ENCODE assay signal across 8 cellular contexts in the genomic region with DNA sequence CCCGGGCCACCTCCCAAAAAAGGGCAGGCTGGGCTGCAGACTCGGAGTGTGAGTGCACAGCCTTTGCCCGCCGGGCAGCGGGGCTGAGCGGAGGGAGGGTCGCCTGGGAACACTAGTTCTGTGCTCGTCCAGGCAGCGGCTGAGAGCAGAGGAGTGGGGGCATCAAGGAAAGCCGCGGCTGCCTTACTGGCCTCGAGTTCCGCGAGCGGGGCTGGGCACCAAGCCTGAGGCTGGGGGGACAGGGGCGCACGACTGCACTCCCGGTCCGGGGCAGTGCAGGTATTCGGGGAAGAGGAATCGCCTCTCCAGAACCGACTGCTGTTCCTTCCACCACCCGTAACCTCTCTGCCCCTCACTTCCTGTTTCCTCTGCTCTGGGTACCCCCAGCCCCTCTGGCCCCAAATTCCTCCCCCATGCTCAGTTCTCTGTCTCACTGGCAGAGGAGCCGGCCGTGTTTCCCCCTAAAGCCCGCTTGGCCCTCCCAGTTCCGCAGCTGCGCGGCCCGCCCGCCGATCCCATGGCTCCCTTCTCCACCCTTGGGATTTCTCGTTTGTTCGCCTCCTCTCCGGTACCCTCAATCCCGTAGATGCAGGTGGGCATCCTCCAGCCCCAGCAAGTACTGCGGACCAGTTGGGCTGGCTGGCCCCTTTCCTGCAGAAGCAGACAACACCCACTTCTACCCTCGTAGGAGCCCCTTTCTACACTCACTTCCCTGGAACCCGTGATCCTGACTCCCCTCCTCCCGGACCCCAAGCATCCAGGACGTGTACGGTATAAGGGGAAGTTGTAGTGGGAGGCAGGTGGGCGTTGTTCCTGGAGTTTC. TPM values are rescaled to one million over a fixed set of nuclear protein-coding genes. Genes with fewer than 3 reads are reported as not detected.
A peak's percentile ranks its signal among the peaks of the same experiment; 100 is the strongest.
DNase-seq lines count a peak whose midpoint lies in the region; ATAC-seq, FAIRE-seq and TF ChIP-seq lines count a peak whose summit lies in the region.

No MANE protein-coding gene starts in this region.

- H3K4me2 ChIP-seq in HCT116 (ENCODE audit: low read length) (no peak overlapping the region), astrocyte (ENCODE audit: low read length) (peak overlapping the region; percentile 90)

- H3K27me3 ChIP-seq in HCT116 (ENCODE audit: insufficient read depth, low read length) (no peaks in the 10 kb centered on the region), astrocyte (ENCODE audit: insufficient read depth, low read length) (no peaks in the 10 kb centered on the region), iPS-15b (ENCODE audit: control insufficient read depth, insufficient read depth, low read length) (peaks cover 93% of the 10 kb centered on the region)

- BruUV-seq in HCT116 (replicated peaks; lab: Mats Ljungman, UMichigan), result no TSS peak

- peak overlapping the region; percentile 69 for H3K27ac Mint-ChIP-seq in astrocyte (ENCODE audit: unreplicated experiment)
- H3K27ac Mint-ChIP-seq in stimulated activated effector memory CD8-positive, alpha-beta T cell treated with anti-CD3 and anti-CD28 coated beads, Interleukin-12 subunit alpha, Interleukin-12 subunit beta, amount 100 ng/mL, for 72 hours, result no peak overlapping the region

- peaks cover 33% of the 10 kb centered on the region for H3K27me3 Mint-ChIP-seq in astrocyte (ENCODE audit: low read depth, unreplicated experiment)

- H3K36me3 ChIP-seq in HCT116 (ENCODE audit: control insufficient read depth in 1 of 2, insufficient read depth in 2 of 2, low read length in 2 of 2) (peaks cover 10 to 15% of the 10 kb centered on the region in 2 experiments; a peak in 3 of 4 replicates), astrocyte (ENCODE audit: insufficient read depth, low read length) (peaks cover 13% of the 10 kb centered on the region), iPS-15b (ENCODE audit: control insufficient read depth, insufficient read depth, low read length) (peaks cover 5% of the 10 kb centered on the region)

- CTCF ChIA-PET in HCT116 (lab: Charles Lee) (no interaction called here), GM10248 (lab: Yijun Ruan, JAX) (interaction anchor here (1.5 kb wide), 1 partner anchor 16 kb away, joined by 5 read pairs; no protein-coding TSS in a partner anchor)

- peaks cover 2% of the 10 kb centered on the region for H3K9me3 Mint-ChIP-seq in astrocyte (ENCODE audit: unreplicated experiment)
- H3K9me3 Mint-ChIP-seq in stimulated activated effector memory CD8-positive, alpha-beta T cell treated with anti-CD3 and anti-CD28 coated beads, Interleukin-12 subunit alpha, Interleukin-12 subunit beta, amount 100 ng/mL, for 72 hours, result no peaks in the 10 kb centered on the region

- POLR2A ChIA-PET in HCT116 (lab: Charles Lee) (no interaction called here), GM10248 (lab: Yijun Ruan, JAX) (no interaction called here)

- peak overlapping the region; percentile 68 for H3K4me3 ChIP-seq in AG10803 (ENCODE audit: low read length)
- H3K4me3 ChIP-seq in HCT116 (replicated peaks in 1 of 2; ENCODE audit: low read depth in 1 of 2, low read length in 2 of 2), result no peak overlapping the region
- peak overlapping the region; percentile 60 for H3K4me3 ChIP-seq in astrocyte (ENCODE audit: insufficient read depth, low read depth, low read length)
- peak overlapping the region; percentile 77 for H3K4me3 ChIP-seq in iPS-15b (ENCODE audit: low read depth, low read length)

- DNase-seq in AG10803 (ENCODE audit: low read depth) (no peak), HCT116 (ENCODE audit: low read depth, low spot score) (no peak), astrocyte (ENCODE audit: low read depth) (no peak), GM10248 (ENCODE audit: extremely low spot score) (no peak)
- DNase-seq in stimulated activated effector memory CD8-positive, alpha-beta T cell treated with anti-CD3 and anti-CD28 coated beads, Interleukin-12 subunit alpha, Interleukin-12 subunit beta, amount 100 ng/mL, for 72 hours (ENCODE audit: low spot score in 2 of 2), result no peak

- no peak for TF ChIP-seq POLR2A in HCT116 (IDR thresholded peaks at IDR 0.05; ENCODE audit: borderline replicate concordance, extremely low read depth, insufficient read depth, insufficient read length)

- peaks cover 6% of the 10 kb centered on the region for H3K4me1 Mint-ChIP-seq in astrocyte (ENCODE audit: low read depth, unreplicated experiment)
- H3K4me1 Mint-ChIP-seq in stimulated activated effector memory CD8-positive, alpha-beta T cell treated with anti-CD3 and anti-CD28 coated beads, Interleukin-12 subunit alpha, Interleukin-12 subunit beta, amount 100 ng/mL, for 72 hours, result peaks cover 43% of the 10 kb centered on the region

- ATAC-seq in HCT116, result no peak
- ATAC-seq in stimulated activated effector memory CD8-positive, alpha-beta T cell treated with anti-CD3 and anti-CD28 coated beads, Interleukin-12 subunit alpha, Interleukin-12 subunit beta, amount 100 ng/mL, for 72 hours, result peak; percentile 19
- no peak for ATAC-seq in HG03108 (IDR thresholded peaks at IDR 0.05; ENCODE audit: unreplicated experiment)
- ATAC-seq in GM21367 (IDR thresholded peaks at IDR 0.05; ENCODE audit: unreplicated experiment), result no peak

- H3K4me3 Mint-ChIP-seq in astrocyte (ENCODE audit: unreplicated experiment), result peak overlapping the region; percentile 85
- H3K4me3 Mint-ChIP-seq in stimulated activated effector memory CD8-positive, alpha-beta T cell treated with anti-CD3 and anti-CD28 coated beads, Interleukin-12 subunit alpha, Interleukin-12 subunit beta, amount 100 ng/mL, for 72 hours, result peak overlapping the region; percentile 58

- H3K9ac ChIP-seq in HCT116 (ENCODE audit: low read length), result no peak overlapping the region
- H3K9ac ChIP-seq in astrocyte (ENCODE audit: low read length), result peak overlapping the region; percentile 60
- peak overlapping the region; percentile 37 for H3K9ac ChIP-seq in iPS-15b (ENCODE audit: low read depth, low read length)

- no peak for TF ChIP-seq RAD21 in HCT116 (IDR thresholded peaks at IDR 0.05; ENCODE audit: low read depth)

- H3K4me1 ChIP-seq in HCT116 (ENCODE audit: control insufficient read depth in 1 of 2, insufficient read depth in 2 of 2, low read length in 2 of 2) (peaks cover 2 to 13% of the 10 kb centered on the region in 2 experiments; a peak in 1 of 4 replicates), astrocyte (ENCODE audit: insufficient read depth, low read length) (peaks cover 9% of the 10 kb centered on the region), iPS-15b (ENCODE audit: control insufficient read depth, insufficient read depth, low read length) (peaks cover 22% of the 10 kb centered on the region)

- RAD21 ChIA-PET in HCT116 (lab: Charles Lee; ENCODE audit: low non-redundant PET in 1 of 2, low total read pairs in 2 of 2, uncharacterized antibody in 2 of 2, unreplicated experiment in 2 of 2), result no interaction called here

- no peaks in the 10 kb centered on the region for H3K9me2 ChIP-seq in HCT116 (ENCODE audit: insufficient read depth)

- no peaks in the 10 kb centered on the region for H4K20me1 ChIP-seq in HCT116 (ENCODE audit: insufficient read depth)
- peaks cover 13% of the 10 kb centered on the region for H4K20me1 ChIP-seq in astrocyte (ENCODE audit: insufficient read depth, low read length)

- no peaks in the 10 kb centered on the region for H3K9me3 ChIP-seq in HCT116 (ENCODE audit: control insufficient read depth in 1 of 2, insufficient read depth in 1 of 2, low read depth in 1 of 2, low read length in 2 of 2)
- no peaks in the 10 kb centered on the region for H3K9me3 ChIP-seq in astrocyte (ENCODE audit: insufficient read depth, low read depth, low read length)
- H3K9me3 ChIP-seq in iPS-15b (ENCODE audit: control insufficient read depth, insufficient read depth, low read length), result no peaks in the 10 kb centered on the region

- H3K79me2 ChIP-seq in HCT116 (ENCODE audit: insufficient read depth, low read length) (peaks cover 15% of the 10 kb centered on the region), astrocyte (ENCODE audit: insufficient read depth, low read length) (peaks cover 17% of the 10 kb centered on the region)

- no peak overlapping the region for H3K27ac ChIP-seq in HCT116 (ENCODE audit: low read depth, low read length)
- H3K27ac ChIP-seq in astrocyte (ENCODE audit: low read depth, low read length), result no peak overlapping the region

- H2AFZ ChIP-seq in HCT116 (ENCODE audit: low read depth, low read length, poor library complexity, severe bottlenecking) (no peak overlapping the region), astrocyte (ENCODE audit: low read depth, low read length) (peak overlapping the region; percentile 85)

- FAIRE-seq in astrocyte (lab: Jason Lieb, UNC), result no peak

- H3K36me3 Mint-ChIP-seq in astrocyte (ENCODE audit: low read depth, unreplicated experiment), result peaks cover 15% of the 10 kb centered on the region
- peaks cover 51% of the 10 kb centered on the region for H3K36me3 Mint-ChIP-seq in stimulated activated effector memory CD8-positive, alpha-beta T cell treated with anti-CD3 and anti-CD28 coated beads, Interleukin-12 subunit alpha, Interleukin-12 subunit beta, amount 100 ng/mL, for 72 hours

- TF ChIP-seq CTCF in AG10803 (conservative IDR thresholded peaks at IDR 0.05; ENCODE audit: low read length) (no peak), HCT116 (IDR thresholded peaks at IDR 0.05 in 2 of 3, conservative IDR thresholded peaks at IDR 0.05 in 1 of 3; ENCODE audit: borderline replicate concordance in 1 of 3, insufficient read depth in 1 of 3, low read depth in 2 of 3, low read length in 2 of 3) (no peak), astrocyte (IDR thresholded peaks at IDR 0.05; ENCODE audit: insufficient read depth, low read depth, low read length) (no peak), GM10248 (IDR thresholded peaks at IDR 0.05; ENCODE audit: control extremely low read depth, extremely low read depth, low read depth, missing control alignments) (no peak)

- intact Hi-C loops in HCT116 (cut with micrococcal nuclease), result no loop called here

RNA-seq across cellular contexts. Expression of a gene that starts 5.1 kb away (rescaled TPM):
- total RNA-seq in HCT116 (2021; ENCODE audit: unreplicated experiment), result 45.9 TPM
- polyA plus RNA-seq in HCT116 (2012), result 57.0 and 57.1 TPM in 2 replicates
- 30.8 and 31.1 TPM in 2 replicates for total RNA-seq in astrocyte

RNA-seq across cellular contexts. Expression of a gene that starts 8.9 kb away (rescaled TPM):
- total RNA-seq in HCT116 (2021; ENCODE audit: unreplicated experiment) (22.0 TPM), astrocyte (2.1 and 2.6 TPM in 2 replicates)
- polyA plus RNA-seq in HCT116 (2012), result 29.2 and 33.9 TPM in 2 replicates

RNA-seq across cellular contexts. Expression of a gene that starts 12.7 kb away (rescaled TPM):
- total RNA-seq in HCT116 (2021; ENCODE audit: unreplicated experiment) (130 TPM), astrocyte (150 and 164 TPM in 2 replicates)
- 124 and 179 TPM in 2 replicates for polyA plus RNA-seq in HCT116 (2012)

RNA-seq across cellular contexts. Expression of a gene that starts 12.9 kb away (rescaled TPM):
- total RNA-seq in HCT116 (2021; ENCODE audit: unreplicated experiment) (49.9 TPM), astrocyte (34.0 and 39.4 TPM in 2 replicates)
- 49.3 and 59.8 TPM in 2 replicates for polyA plus RNA-seq in HCT116 (2012)

RNA-seq across cellular contexts. Expression of a gene that starts 21.1 kb away (rescaled TPM):
- 7.6 TPM for total RNA-seq in HCT116 (2021; ENCODE audit: unreplicated experiment)
- 3.8 and 4.1 TPM in 2 replicates for polyA plus RNA-seq in HCT116 (2012)
- total RNA-seq in astrocyte, result 1.3 and 2.2 TPM in 2 replicates

Comparison
In these comparisons a context has a peak if more than half of its experiments do, and no peak if none do; other contexts are left out.
1. H3K4me3 ChIP-seq: peak in AG10803 (single experiment), astrocyte (single experiment) and iPS-15b (single experiment); none in HCT116 (0 of 2).